Comparison of ENCODE assay signal across 1 cellular context in the genomic region with DNA sequence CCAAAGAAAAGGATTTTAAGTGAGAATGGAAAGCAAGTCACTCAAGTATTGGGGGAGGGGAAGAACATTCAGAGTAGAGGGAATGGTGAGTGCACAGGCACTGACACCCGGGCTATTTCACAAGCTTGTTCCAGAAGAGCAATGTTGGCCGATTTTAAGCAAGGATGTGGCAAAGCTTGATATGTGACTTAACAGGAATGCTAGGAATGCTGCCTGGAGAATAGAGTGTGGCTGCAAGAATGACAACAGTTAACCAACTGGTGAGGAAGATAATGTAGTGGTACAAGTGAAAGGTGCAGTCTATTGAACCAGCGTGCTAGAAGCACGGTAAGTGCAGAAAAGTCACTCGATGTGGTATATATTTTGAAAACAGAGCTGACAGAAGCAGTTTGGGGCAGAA.
TF ChIP-seq lines count a peak whose summit lies in the region.

No MANE protein-coding gene starts in this region.

TF ChIP-seq in IMR-90, 13 proteins besides CTCF, POLR2A, EP300 and RAD21:
- TF ChIP-seq, protein P1, sequence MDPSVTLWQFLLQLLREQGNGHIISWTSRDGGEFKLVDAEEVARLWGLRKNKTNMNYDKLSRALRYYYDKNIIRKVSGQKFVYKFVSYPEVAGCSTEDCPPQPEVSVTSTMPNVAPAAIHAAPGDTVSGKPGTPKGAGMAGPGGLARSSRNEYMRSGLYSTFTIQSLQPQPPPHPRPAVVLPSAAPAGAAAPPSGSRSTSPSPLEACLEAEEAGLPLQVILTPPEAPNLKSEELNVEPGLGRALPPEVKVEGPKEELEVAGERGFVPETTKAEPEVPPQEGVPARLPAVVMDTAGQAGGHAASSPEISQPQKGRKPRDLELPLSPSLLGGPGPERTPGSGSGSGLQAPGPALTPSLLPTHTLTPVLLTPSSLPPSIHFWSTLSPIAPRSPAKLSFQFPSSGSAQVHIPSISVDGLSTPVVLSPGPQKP (IDR thresholded peaks at IDR 0.05; ENCODE audit: borderline replicate concordance, low read depth, low read length): no peak
- peak; percentile 91 for TF ChIP-seq CEBPB (IDR thresholded peaks at IDR 0.05; ENCODE audit: low read depth, low read length)
- no peak for TF ChIP-seq MAFK (IDR thresholded peaks at IDR 0.05; ENCODE audit: low read depth, low read length)
- no peak for TF ChIP-seq FOS (IDR thresholded peaks at IDR 0.05; ENCODE audit: low read depth, low read length)
- no peak for TF ChIP-seq CHD1 (IDR thresholded peaks at IDR 0.05; ENCODE audit: low read depth, low read length)
- no peak for TF ChIP-seq MXI1 (IDR thresholded peaks at IDR 0.05; ENCODE audit: borderline replicate concordance, low read depth, low read length)
- 0 out of 2 replicates have a peak, but pooled peaks have one; percentile 8 for TF ChIP-seq NFE2L2 (IDR thresholded peaks at IDR 0.05; ENCODE audit: low read depth, low read length)
- no peak for TF ChIP-seq MAZ (IDR thresholded peaks at IDR 0.05; ENCODE audit: borderline replicate concordance, low read depth, low read length)
